ENCODE assay signal across 15 cellular contexts in the genomic region with DNA sequence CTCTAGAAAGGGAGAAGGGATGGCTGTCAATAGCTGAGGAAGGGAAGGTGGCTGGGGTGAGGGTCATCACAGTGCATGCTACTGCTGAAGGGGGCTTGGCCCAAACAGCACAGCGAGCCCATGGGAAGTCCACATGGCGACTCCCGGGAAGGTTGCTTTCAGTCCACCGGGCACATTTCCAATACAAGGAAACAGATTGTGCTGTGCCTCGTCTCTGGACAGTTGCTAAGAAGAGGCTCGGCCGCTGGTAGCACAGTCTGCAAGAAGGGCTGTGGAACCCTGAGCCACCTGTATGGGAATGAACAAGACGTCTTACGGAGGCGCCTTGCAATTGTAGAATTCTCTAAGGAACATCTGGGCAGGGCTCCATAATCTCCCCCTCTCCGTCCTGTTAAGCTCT.
A peak's percentile ranks its signal among the peaks of the same experiment; 100 is the strongest.
DNase-seq lines count a peak whose midpoint lies in the region; FAIRE-seq and TF ChIP-seq lines count a peak whose summit lies in the region.
"Had no signal": no experiment of that assay in that cellular context is flagged by ENCODE, and none has a peak within 500 bp of the region (broad histone marks: within the 10 kb centered on the region; RNA-seq: fewer than 3 reads in every experiment).

No MANE protein-coding gene starts in this region.

- H3K4me2 ChIP-seq in H1 (ENCODE audit: insufficient read depth in 1 of 2, low read depth in 2 of 2, low read length in 2 of 2) (no peak overlapping the region), osteoblast (ENCODE audit: insufficient read depth, low read length) (no peak overlapping the region)

- H3K23ac ChIP-seq in H1 (ENCODE audit: insufficient read length): no peak overlapping the region

- no peak for TF ChIP-seq CTCF in H1 (IDR thresholded peaks at IDR 0.05; ENCODE audit: control extremely low read depth in 1 of 3, insufficient read depth in 1 of 3, low read depth in 1 of 3, low read length in 3 of 3)
- TF ChIP-seq CTCF in osteoblast (IDR thresholded peaks at IDR 0.05; ENCODE audit: extremely low read depth, low read depth, low read length): no peak

- H2AFZ ChIP-seq in H1 (ENCODE audit: low read length): no peak overlapping the region
- no peak overlapping the region for H2AFZ ChIP-seq in osteoblast (ENCODE audit: low read length)

- H3K4me3 ChIP-seq in H1 (ENCODE audit: extremely low read depth in 1 of 4, insufficient read depth in 2 of 4, low read depth in 3 of 4, low read length in 4 of 4) (no peak overlapping the region), osteoblast (ENCODE audit: insufficient read depth, low read length) (no peak overlapping the region)

- TF ChIP-seq RAD21 in H1 (IDR thresholded peaks at IDR 0.05 in 1 of 2, conservative IDR thresholded peaks at IDR 0.05 in 1 of 2; ENCODE audit: low read depth in 2 of 2, low read length in 2 of 2): no peak

- no peak overlapping the region for H3K27ac ChIP-seq in H1 (ENCODE audit: low read depth, low read length)
- H3K27ac ChIP-seq in osteoblast (ENCODE audit: low read depth, low read length): no peak overlapping the region
- H3K27ac ChIP-seq: 22Rv1 had no signal

- DNase-seq in NCI-H82 (lab: John Stamatoyannopoulos, UW): peak; percentile 60
- DNase-seq in NCI-H82 treated with DMSO at 0.1 percent for 48 hours (lab: John Stamatoyannopoulos, UW; ENCODE audit: unreplicated experiment): no peak
- peak; percentile 37 for DNase-seq in NCI-H524 treated with DMSO at 0.1 percent for 48 hours (lab: John Stamatoyannopoulos, UW)
- no peak for DNase-seq in H1 (ENCODE audit: low read depth in 1 of 2, low spot score in 2 of 2)
- DNase-seq in osteoblast (ENCODE audit: insufficient read length, low spot score, missing footprints): peak; percentile 43
- DNase-seq in GM12891 (ENCODE audit: insufficient read length, low spot score): no peak
- no peak for DNase-seq in erythroblast (lab: John Stamatoyannopoulos, UW)
- no peak for DNase-seq in NCI-H2029 treated with DMSO at 0.1 percent for 48 hours (lab: John Stamatoyannopoulos, UW)
- DNase-seq: DMS79, GOT3, HCEC 1CT, HFFc6 had no signal

- H3K27me3 ChIP-seq in H1 (replicated peaks in 1 of 4; ENCODE audit: control insufficient read depth in 3 of 4, extremely low read depth in 1 of 4, insufficient read depth in 3 of 4, low read length in 3 of 4) (no peaks in the 10 kb centered on the region; a peak in 1 of 7 replicates), osteoblast (ENCODE audit: insufficient read depth, low read length) (no peaks in the 10 kb centered on the region)

- 83% methylated on average over 11 of the region's 11 CpGs; no CpG with 5 or more reads in 1 of the 2 experiments for WGBS in H1 (ENCODE audit: extremely low coverage in 1 of 2, insufficient coverage in 1 of 2, insufficient read length in 1 of 2, insufficient replicate concordance in 2 of 2, low coverage in 1 of 2, low lambda C conversion rate in 2 of 2, missing lambda C conversion rate in 1 of 2), 2 experiments

- no peak overlapping the region for H3K56ac ChIP-seq in H1 (replicated peaks; ENCODE audit: insufficient read length, low read depth, low read length)

- no peaks in the 10 kb centered on the region for H4K20me1 ChIP-seq in H1 (replicated peaks in 1 of 2; ENCODE audit: control insufficient read depth in 1 of 2, insufficient read depth in 2 of 2, low read length in 2 of 2)
- no peaks in the 10 kb centered on the region for H4K20me1 ChIP-seq in osteoblast (ENCODE audit: insufficient read depth, low read length)

- H3K9ac ChIP-seq in H1 (replicated peaks in 1 of 4; ENCODE audit: extremely low read depth in 1 of 4, low read depth in 3 of 4, low read length in 3 of 4): no peak overlapping the region

- no peaks in the 10 kb centered on the region for H3K79me2 ChIP-seq in H1 (ENCODE audit: control insufficient read depth in 1 of 2, insufficient read depth in 2 of 2, low read length in 2 of 2)
- H3K79me2 ChIP-seq in osteoblast (ENCODE audit: insufficient read depth, low read length): no peaks in the 10 kb centered on the region

- no peak overlapping the region for H3K4ac ChIP-seq in H1 (replicated peaks; ENCODE audit: insufficient read length, low read depth, low read length)

- no peak overlapping the region for H3K14ac ChIP-seq in H1 (ENCODE audit: insufficient read length)

- peaks cover 0 to 13% (median 7%) of the 10 kb centered on the region in 4 experiments; a peak in 5 of 7 replicates for H3K4me1 ChIP-seq in H1 (replicated peaks in 1 of 4; ENCODE audit: control insufficient read depth in 3 of 4, insufficient read depth in 4 of 4, low read length in 3 of 4)
- no peaks in the 10 kb centered on the region for H3K4me1 ChIP-seq in osteoblast (ENCODE audit: insufficient read depth, low read length)

- H3K18ac ChIP-seq in H1 (ENCODE audit: extremely low read depth, low read length): 0 out of 2 replicates have a peak overlapping the region, but pooled peaks have one; percentile 43

- TF ChIP-seq EP300 in H1 (IDR thresholded peaks at IDR 0.05; ENCODE audit: borderline replicate concordance in 1 of 2, low read depth in 2 of 2, low read length in 2 of 2): no peak

- no peaks in the 10 kb centered on the region; the same call in 1 of the 2 replicates for H3K23me2 ChIP-seq in H1 (ENCODE audit: low read depth, low read length)

- H4K91ac ChIP-seq in H1 (replicated peaks; ENCODE audit: insufficient read length, low read length): no peak overlapping the region

- POLR2A ChIA-PET in H1 (lab: Charles Lee; ENCODE audit: partially characterized antibody): no interaction called here

- TF ChIP-seq POLR2A in H1 (IDR thresholded peaks at IDR 0.05; ENCODE audit: control extremely low read depth in 1 of 2, low read depth in 2 of 2, low read length in 2 of 2) (no peak), GM12891 (IDR thresholded peaks at IDR 0.05; ENCODE audit: low read depth, low read length) (no peak), erythroblast (IDR thresholded peaks at IDR 0.05; ENCODE audit: low read length) (no peak)

- no peaks in the 10 kb centered on the region for H3K36me3 ChIP-seq in H1 (ENCODE audit: control insufficient read depth in 2 of 4, insufficient read depth in 4 of 4, low read length in 3 of 4)
- no peaks in the 10 kb centered on the region for H3K36me3 ChIP-seq in osteoblast (ENCODE audit: insufficient read depth, low read length)

- H2BK15ac ChIP-seq in H1 (ENCODE audit: low read length): no peak overlapping the region

- H2BK5ac ChIP-seq in H1 (ENCODE audit: low read depth, low read length): no peak overlapping the region

- no peak overlapping the region for H2AK5ac ChIP-seq in H1 (ENCODE audit: low read depth, low read length)

- H2BK20ac ChIP-seq in H1 (ENCODE audit: low read length): no peak overlapping the region

- no peak overlapping the region for H2BK12ac ChIP-seq in H1 (ENCODE audit: low read depth, low read length)

- no peak overlapping the region for H2BK120ac ChIP-seq in H1 (replicated peaks; ENCODE audit: low read depth, low read length)

- CTCF ChIA-PET in H1 (lab: Charles Lee; ENCODE audit: partially characterized antibody): interaction anchor here (0.7 to 13.4 kb wide), 16 partner anchors 10 to 332 kb away, joined by 3 to 144 read pairs (median 16); no protein-coding TSS in a partner anchor

- no peak overlapping the region for H4K8ac ChIP-seq in H1 (ENCODE audit: extremely low read depth, insufficient read depth, low read length)

- no peak overlapping the region for H4K5ac ChIP-seq in H1 (ENCODE audit: insufficient read length, low read depth, low read length)

- no peaks in the 10 kb centered on the region for H3K79me1 ChIP-seq in H1 (ENCODE audit: low read depth, low read length)

- no peaks in the 10 kb centered on the region for H3K9me3 ChIP-seq in H1 (ENCODE audit: insufficient read depth in 2 of 2, low read depth in 1 of 2, low read length in 1 of 2)
- no peaks in the 10 kb centered on the region for H3K9me3 ChIP-seq in osteoblast (ENCODE audit: low read depth, low read length)

- FAIRE-seq in H1 (lab: Jason Lieb, UNC): no peak
- no peak for FAIRE-seq in GM12891 (lab: Jason Lieb, UNC)
- FAIRE-seq: G401.6, GM12892 had no signal

TF ChIP-seq in H1, 55 proteins besides CTCF, POLR2A, EP300 and RAD21 (continues in another document):
- no peak for TF ChIP-seq CHD1 (IDR thresholded peaks at IDR 0.05; ENCODE audit: low read depth, low read length)
- TF ChIP-seq NRF1 (IDR thresholded peaks at IDR 0.05; ENCODE audit: low read depth, low read length): no peak
- TF ChIP-seq CBX8 (IDR thresholded peaks at IDR 0.05; ENCODE audit: borderline replicate concordance, low read depth, low read length): no peak
- no peak for TF ChIP-seq GTF2F1 (IDR thresholded peaks at IDR 0.05; ENCODE audit: borderline replicate concordance, low read depth, low read length)
- no peak for TF ChIP-seq FOSL1 (IDR thresholded peaks at IDR 0.05; ENCODE audit: insufficient read depth, low read depth, low read length)
- TF ChIP-seq ASH2L (IDR thresholded peaks at IDR 0.05; ENCODE audit: low read length): no peak
- TF ChIP-seq, protein P1, sequence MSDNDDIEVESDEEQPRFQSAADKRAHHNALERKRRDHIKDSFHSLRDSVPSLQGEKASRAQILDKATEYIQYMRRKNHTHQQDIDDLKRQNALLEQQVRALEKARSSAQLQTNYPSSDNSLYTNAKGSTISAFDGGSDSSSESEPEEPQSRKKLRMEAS (IDR thresholded peaks at IDR 0.05): no peak
- TF ChIP-seq KDM1A (IDR thresholded peaks at IDR 0.05; ENCODE audit: borderline replicate concordance, low read length): no peak
- TF ChIP-seq SIRT6 (IDR thresholded peaks at IDR 0.05; ENCODE audit: low read length): no peak
- no peak for TF ChIP-seq SP1 (IDR thresholded peaks at IDR 0.05; ENCODE audit: low read depth, low read length)

TF ChIP-seq in GM12891, 5 proteins besides CTCF, POLR2A, EP300 and RAD21:
- TF ChIP-seq SPI1 (IDR thresholded peaks at IDR 0.05; ENCODE audit: low read depth, low read length) (no peak), TAF1 (IDR thresholded peaks at IDR 0.05; ENCODE audit: low read depth, low read length) (no peak), POLR2AphosphoS5 (IDR thresholded peaks at IDR 0.05; ENCODE audit: low read depth, low read length) (no peak), POU2F2 (IDR thresholded peaks at IDR 0.05; ENCODE audit: low read depth, low read length) (no peak), PAX5 (IDR thresholded peaks at IDR 0.05; ENCODE audit: insufficient read depth, low read length, severe bottlenecking) (no peak)
TF ChIP-seq in GM12891: peak in this region for 0.

Comparison
In these comparisons a context has a peak if more than half of its experiments do, and no peak if none do; other contexts are left out.
1. DNase-seq: peak in NCI-H82 (single experiment), NCI-H524 treated with DMSO at 0.1 percent for 48 hours (single experiment) and osteoblast (single experiment); none in NCI-H82 treated with DMSO at 0.1 percent for 48 hours (single experiment), H1 (0 of 2), GM12891 (single experiment), erythroblast (0 of 2) and NCI-H2029 treated with DMSO at 0.1 percent for 48 hours (single experiment).